13 cellular contexts compared by ENCODE assay signal in genomic region chr1:204426035-204426436, GRCh38. TPM values are rescaled to one million over a fixed set of nuclear protein-coding genes. Genes with fewer than 3 reads are reported as not detected.
DNase-seq lines count a peak whose midpoint lies in the region; ATAC-seq and TF ChIP-seq lines count a peak whose summit lies in the region.
"Had no signal": no experiment of that assay in that cellular context is flagged by ENCODE, and none has a peak within 500 bp of the region (broad histone marks: within the 10 kb centered on the region; RNA-seq: fewer than 3 reads in every experiment).

No MANE protein-coding gene starts in this region.

- H3K4me3 ChIP-seq in RWPE2 (ENCODE audit: severe bottlenecking) (no peak overlapping the region), fibroblast of pulmonary artery (replicated peaks; ENCODE audit: low read depth, low read length) (no peak overlapping the region)
- H3K4me3 ChIP-seq: gastroesophageal sphincter, SJSA1 had no signal

- peaks cover 20% of the 10 kb centered on the region for H3K4me1 ChIP-seq in RWPE2 (ENCODE audit: insufficient read depth, poor library complexity, severe bottlenecking)
- H3K4me1 ChIP-seq: SJSA1 had no signal

- H3K27me3 Mint-ChIP-seq in activated CD8-positive, alpha-beta memory T cell treated with anti-CD3 and anti-CD28 coated beads, Interleukin-2, amount 10 ng/mL, durations not matched to agents 7 days and 5 days = no peaks in the 10 kb centered on the region
- no peaks in the 10 kb centered on the region for H3K27me3 Mint-ChIP-seq in stimulated activated naive B cell treated with anti-CD40 and anti-IgM and Interleukin-4, amounts not matched to agents 10 μg/mL and 1 μg/mL and 100 μg/mL, for 72 hours
- H3K27me3 Mint-ChIP-seq: activated CD4-positive, alpha-beta T cell treated with anti-CD3 and anti-CD28 coated beads, Interleukin-2, amount 10 ng/mL, durations not matched to agents 7 days and 5 days; brain had no signal

- H3K9me3 ChIP-seq in RWPE2 (ENCODE audit: severe bottlenecking) = no peaks in the 10 kb centered on the region
- H3K9me3 ChIP-seq: gastroesophageal sphincter, SJSA1 had no signal

- no peaks in the 10 kb centered on the region for H3K27me3 ChIP-seq in RWPE2 (ENCODE audit: insufficient read depth, poor library complexity, severe bottlenecking)
- H3K27me3 ChIP-seq: gastroesophageal sphincter, SJSA1 had no signal

- peak; percentile 27 for DNase-seq in activated CD8-positive, alpha-beta memory T cell treated with anti-CD3 and anti-CD28 coated beads, Interleukin-2, amount 10 ng/mL, durations not matched to agents 7 days and 5 days
- DNase-seq in activated CD8-positive, alpha-beta memory T cell treated with anti-CD3 and anti-CD28 coated beads, Interleukin-2, amount 50 U/mL, for 4 hours = no peak
- no peak for DNase-seq in RWPE2 (ENCODE audit: low spot score)
- DNase-seq in fibroblast of pulmonary artery (ENCODE audit: low read depth) = peak; percentile 55
- DNase-seq in stimulated activated naive B cell treated with anti-CD40 and anti-IgM and Interleukin-4, amounts not matched to agents 10 μg/mL and 1 μg/mL and 100 μg/mL, for 72 hours = no peak
- DNase-seq in stimulated activated CD4-positive, alpha-beta T cell treated with anti-CD3 and anti-CD28 coated beads, Interleukin-1b, Interleukin-23, amount 100 ng/mL, for 48 hours = no peak
- DNase-seq: activated CD4-positive, alpha-beta T cell treated with anti-CD3 and anti-CD28 coated beads, Interleukin-2, amount 10 ng/mL, durations not matched to agents 7 days and 5 days; stimulated activated CD8-positive, alpha-beta memory T cell treated with anti-CD3 and anti-CD28 coated beads, Interleukin-4, amount 100 ng/mL, for 48 hours had no signal

- H3K27ac Mint-ChIP-seq in activated CD8-positive, alpha-beta memory T cell treated with anti-CD3 and anti-CD28 coated beads, Interleukin-2, amount 10 ng/mL, durations not matched to agents 7 days and 5 days = no peak overlapping the region
- peak overlapping the region; percentile 63 for H3K27ac Mint-ChIP-seq in stimulated activated naive B cell treated with anti-CD40 and anti-IgM and Interleukin-4, amounts not matched to agents 10 μg/mL and 1 μg/mL and 100 μg/mL, for 72 hours
- H3K27ac Mint-ChIP-seq: activated CD4-positive, alpha-beta T cell treated with anti-CD3 and anti-CD28 coated beads, Interleukin-2, amount 10 ng/mL, durations not matched to agents 7 days and 5 days had no signal

- H3K4me3 Mint-ChIP-seq in activated CD8-positive, alpha-beta memory T cell treated with anti-CD3 and anti-CD28 coated beads, Interleukin-2, amount 10 ng/mL, durations not matched to agents 7 days and 5 days = no peak overlapping the region
- H3K4me3 Mint-ChIP-seq in stimulated activated naive B cell treated with anti-CD40 and anti-IgM and Interleukin-4, amounts not matched to agents 10 μg/mL and 1 μg/mL and 100 μg/mL, for 72 hours = no peak overlapping the region
- H3K4me3 Mint-ChIP-seq: activated CD4-positive, alpha-beta T cell treated with anti-CD3 and anti-CD28 coated beads, Interleukin-2, amount 10 ng/mL, durations not matched to agents 7 days and 5 days; brain had no signal

- TF ChIP-seq CTCF in RWPE2 (IDR thresholded peaks at IDR 0.05; ENCODE audit: poor library complexity, severe bottlenecking) = no peak
- no peak for TF ChIP-seq CTCF in fibroblast of pulmonary artery (IDR thresholded peaks at IDR 0.05; ENCODE audit: low read length, missing control alignments)

- H3K36me3 Mint-ChIP-seq in activated CD8-positive, alpha-beta memory T cell treated with anti-CD3 and anti-CD28 coated beads, Interleukin-2, amount 10 ng/mL, durations not matched to agents 7 days and 5 days = peaks cover 13% of the 10 kb centered on the region
- peaks cover 27 to 51% of the 10 kb centered on the region in 2 donors for H3K36me3 Mint-ChIP-seq in stimulated activated naive B cell treated with anti-CD40 and anti-IgM and Interleukin-4, amounts not matched to agents 10 μg/mL and 1 μg/mL and 100 μg/mL, for 72 hours

- no peak for ATAC-seq in activated CD8-positive, alpha-beta memory T cell treated with anti-CD3 and anti-CD28 coated beads, Interleukin-2, amount 10 ng/mL, durations not matched to agents 7 days and 5 days
- ATAC-seq in RWPE2 (ENCODE audit: low read depth) (peak; percentile 91), GM18517 (IDR thresholded peaks at IDR 0.05; ENCODE audit: unreplicated experiment) (no peak), HG02870 (IDR thresholded peaks at IDR 0.05; ENCODE audit: unreplicated experiment) (no peak)
- no peak for ATAC-seq in stimulated activated naive B cell treated with anti-CD40 and anti-IgM and Interleukin-4, amounts not matched to agents 10 μg/mL and 1 μg/mL and 100 μg/mL, for 72 hours (replicated peaks)
- ATAC-seq: gastroesophageal sphincter had no signal

- H3K36me3 ChIP-seq in RWPE2 (ENCODE audit: low read depth) = peaks cover 3% of the 10 kb centered on the region; the same call in 1 of the 2 replicates
- H3K36me3 ChIP-seq: SJSA1 had no signal

- no peaks in the 10 kb centered on the region for H3K9me3 Mint-ChIP-seq in activated CD8-positive, alpha-beta memory T cell treated with anti-CD3 and anti-CD28 coated beads, Interleukin-2, amount 10 ng/mL, durations not matched to agents 7 days and 5 days (ENCODE audit: low read depth)
- H3K9me3 Mint-ChIP-seq in stimulated activated naive B cell treated with anti-CD40 and anti-IgM and Interleukin-4, amounts not matched to agents 10 μg/mL and 1 μg/mL and 100 μg/mL, for 72 hours = no peaks in the 10 kb centered on the region
- H3K9me3 Mint-ChIP-seq: activated CD4-positive, alpha-beta T cell treated with anti-CD3 and anti-CD28 coated beads, Interleukin-2, amount 10 ng/mL, durations not matched to agents 7 days and 5 days; brain had no signal

- peak overlapping the region; percentile 33 for H3K27ac ChIP-seq in RWPE2 (ENCODE audit: poor library complexity, severe bottlenecking)
- H3K27ac ChIP-seq: gastroesophageal sphincter, SJSA1 had no signal

- CTCF ChIA-PET in activated CD8-positive, alpha-beta memory T cell treated with anti-CD3 and anti-CD28 coated beads, Interleukin-2, amount 10 ng/mL, durations not matched to agents 7 days and 5 days (lab: Charles Lee) = interaction anchor here (16.1 kb wide), 1 partner anchor 22 kb away, joined by 174 read pairs; no protein-coding TSS in a partner anchor

- H3K4me1 Mint-ChIP-seq in activated CD8-positive, alpha-beta memory T cell treated with anti-CD3 and anti-CD28 coated beads, Interleukin-2, amount 10 ng/mL, durations not matched to agents 7 days and 5 days = no peaks in the 10 kb centered on the region
- H3K4me1 Mint-ChIP-seq in stimulated activated naive B cell treated with anti-CD40 and anti-IgM and Interleukin-4, amounts not matched to agents 10 μg/mL and 1 μg/mL and 100 μg/mL, for 72 hours = peaks cover 4 to 10% of the 10 kb centered on the region in 2 donors
- H3K4me1 Mint-ChIP-seq: activated CD4-positive, alpha-beta T cell treated with anti-CD3 and anti-CD28 coated beads, Interleukin-2, amount 10 ng/mL, durations not matched to agents 7 days and 5 days had no signal

RNA-seq across cellular contexts. Expression of gene PPP1R15B, which starts 14.4 kb away (rescaled TPM):
- 10 to 100 TPM; 75.5 to 81.7 TPM for total RNA-seq in activated CD8-positive, alpha-beta memory T cell treated with anti-CD3 and anti-CD28 coated beads, Interleukin-2, amount 10 ng/mL, durations not matched to agents 7 days and 5 days

Comparison
In these comparisons a context has a peak if more than half of its experiments do, and no peak if none do; other contexts are left out.
1. DNase-seq: peak in activated CD8-positive, alpha-beta memory T cell treated with anti-CD3 and anti-CD28 coated beads, Interleukin-2, amount 10 ng/mL, durations not matched to agents 7 days and 5 days (single experiment) and fibroblast of pulmonary artery (single experiment); none in activated CD8-positive, alpha-beta memory T cell treated with anti-CD3 and anti-CD28 coated beads, Interleukin-2, amount 50 U/mL, for 4 hours (single experiment), RWPE2 (single experiment), stimulated activated naive B cell treated with anti-CD40 and anti-IgM and Interleukin-4, amounts not matched to agents 10 μg/mL and 1 μg/mL and 100 μg/mL, for 72 hours (single experiment) and stimulated activated CD4-positive, alpha-beta T cell treated with anti-CD3 and anti-CD28 coated beads, Interleukin-1b, Interleukin-23, amount 100 ng/mL, for 48 hours (single experiment).